Comparison of ENCODE assay signal across 16 cellular contexts in the genomic region with DNA sequence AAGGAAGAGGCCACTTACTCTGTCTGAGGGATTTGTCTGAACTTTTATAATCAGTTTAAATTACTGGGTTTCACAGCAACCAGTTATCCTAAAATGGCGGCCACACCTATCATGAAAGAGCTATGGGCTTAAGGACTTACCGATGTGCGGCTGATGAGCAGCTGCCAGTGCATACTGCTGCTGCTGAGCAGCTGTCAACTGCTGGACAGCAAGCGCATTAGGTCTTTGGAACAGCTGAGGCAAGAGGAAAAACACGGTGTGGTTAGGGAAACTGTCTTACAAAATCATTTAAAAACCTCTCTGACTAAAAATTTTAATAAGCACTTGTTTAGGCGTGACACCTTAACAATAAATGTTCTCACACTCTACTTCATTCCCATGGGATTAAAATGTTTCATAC.
DNase-seq lines count a peak whose midpoint lies in the region; ATAC-seq and TF ChIP-seq lines count a peak whose summit lies in the region.
"Had no signal": no experiment of that assay in that cellular context is flagged by ENCODE, and none has a peak within 500 bp of the region (broad histone marks: within the 10 kb centered on the region; RNA-seq: fewer than 3 reads in every experiment).

No MANE protein-coding gene starts in this region.

- H3K27me3 Mint-ChIP-seq in CD4-positive, CD25-positive, alpha-beta regulatory T cell: no peaks in the 10 kb centered on the region
- no peaks in the 10 kb centered on the region for H3K27me3 Mint-ChIP-seq in CD8-positive, alpha-beta T cell (ENCODE audit: low read depth)

- peak overlapping the region; percentile 29 to 75 (median 42) for H3K27ac Mint-ChIP-seq in CD4-positive, CD25-positive, alpha-beta regulatory T cell
- no peak overlapping the region for H3K27ac Mint-ChIP-seq in CD8-positive, alpha-beta T cell

- CTCF ChIA-PET in HEK293 (lab: Yijun Ruan, JAX): interaction anchor here (0.7 kb wide), 1 partner anchor 14 kb away, joined by 3 read pairs; no protein-coding TSS in a partner anchor
- CTCF ChIA-PET in CD8-positive, alpha-beta T cell (lab: Charles Lee): no interaction called here

- H3K9me3 Mint-ChIP-seq in CD4-positive, CD25-positive, alpha-beta regulatory T cell: no peaks in the 10 kb centered on the region
- no peaks in the 10 kb centered on the region for H3K9me3 Mint-ChIP-seq in CD8-positive, alpha-beta T cell

- no peak for TF ChIP-seq CTCF in HEK293 (tag by site-specific recombination; IDR thresholded peaks at IDR 0.05)
- no peak for TF ChIP-seq CTCF in liver (IDR thresholded peaks at IDR 0.05; ENCODE audit: low read depth, low read length, missing input control)
- no peak for TF ChIP-seq CTCF in CD8-positive, alpha-beta T cell (IDR thresholded peaks at IDR 0.05)

- no peak for ATAC-seq in CD4-positive, CD25-positive, alpha-beta regulatory T cell (ENCODE audit: low read depth in 2 of 2)
- ATAC-seq in HG03175 (IDR thresholded peaks at IDR 0.05; ENCODE audit: unreplicated experiment): no peak
- ATAC-seq in CD8-positive, alpha-beta T cell: no peak

- POLR2A ChIA-PET in HEK293 (lab: Yijun Ruan, JAX): interaction anchor here (0.6 kb wide), 1 partner anchor 167 kb away, joined by 3 read pairs; no protein-coding TSS in a partner anchor
- POLR2A ChIA-PET in CD8-positive, alpha-beta T cell (lab: Charles Lee): no interaction called here

- no peak overlapping the region for H3K9ac ChIP-seq in liver (ENCODE audit: low read depth in 1 of 2, low read length in 2 of 2)
- H3K9ac ChIP-seq: BLaER1 had no signal

- no peak overlapping the region for H3K4me3 ChIP-seq in CD4-positive, CD25-positive, alpha-beta regulatory T cell (ENCODE audit: low read depth, low read length)
- no peak overlapping the region for H3K4me3 ChIP-seq in HEK293 (ENCODE audit: low read depth, low read length)
- no peak overlapping the region for H3K4me3 ChIP-seq in liver (ENCODE audit: low read depth in 1 of 3, low read length in 3 of 3)
- H3K4me3 ChIP-seq in CD8-positive, alpha-beta T cell (ENCODE audit: low read depth, low read length): no peak overlapping the region
- H3K4me3 ChIP-seq: BLaER1 had no signal

- H3K4me1 Mint-ChIP-seq in CD4-positive, CD25-positive, alpha-beta regulatory T cell: peaks cover 37 to 82% (median 65%) of the 10 kb centered on the region in 4 donors
- H3K4me1 Mint-ChIP-seq in CD8-positive, alpha-beta T cell (ENCODE audit: low read depth): peaks cover 61% of the 10 kb centered on the region

- no peak overlapping the region for H3K27ac ChIP-seq in CD4-positive, CD25-positive, alpha-beta regulatory T cell (ENCODE audit: insufficient read depth, low read length, poor library complexity, severe bottlenecking)
- H3K27ac ChIP-seq in HEK293 (ENCODE audit: extremely low read depth, low read depth, low read length) (no peak overlapping the region), liver (ENCODE audit: low read depth in 1 of 2, low read length in 2 of 2) (no peak overlapping the region)
- no peak overlapping the region for H3K27ac ChIP-seq in CD8-positive, alpha-beta T cell (ENCODE audit: low read depth, low read length)
- H3K27ac ChIP-seq: BLaER1 had no signal

- H3K4me3 Mint-ChIP-seq in CD4-positive, CD25-positive, alpha-beta regulatory T cell: peak overlapping the region in 1 of 4 donors; percentile 8
- H3K4me3 Mint-ChIP-seq in CD8-positive, alpha-beta T cell: no peak overlapping the region

- peaks cover 69% of the 10 kb centered on the region for H3K36me3 ChIP-seq in CD4-positive, CD25-positive, alpha-beta regulatory T cell (ENCODE audit: control insufficient read depth, insufficient read depth, low read length)
- peaks cover 3 to 71% of the 10 kb centered on the region in 2 experiments for H3K36me3 ChIP-seq in HEK293 (ENCODE audit: control insufficient read depth in 2 of 2, insufficient read depth in 1 of 2, low read length in 2 of 2)
- H3K36me3 ChIP-seq in liver (ENCODE audit: control insufficient read depth in 4 of 4, insufficient read depth in 3 of 4, low read depth in 1 of 4, low read length in 3 of 4): peaks cover 5 to 38% (median 25%) of the 10 kb centered on the region in 4 donors
- peaks cover 21% of the 10 kb centered on the region for H3K36me3 ChIP-seq in CD8-positive, alpha-beta T cell (ENCODE audit: insufficient read depth, low read length)

- no peak for TF ChIP-seq RAD21 in liver (IDR thresholded peaks at IDR 0.05)

- WGBS in liver: 94% methylated on average over 6 of the region's 6 CpGs

- H3K27me3 ChIP-seq in CD4-positive, CD25-positive, alpha-beta regulatory T cell (ENCODE audit: control insufficient read depth, insufficient read depth, low read length): no peaks in the 10 kb centered on the region
- no peaks in the 10 kb centered on the region for H3K27me3 ChIP-seq in liver (ENCODE audit: control insufficient read depth in 4 of 4, insufficient read depth in 4 of 4, low read length in 3 of 4)
- no peaks in the 10 kb centered on the region for H3K27me3 ChIP-seq in CD8-positive, alpha-beta T cell (ENCODE audit: insufficient read depth, low read length)
- H3K27me3 ChIP-seq: BLaER1 had no signal

- intact Hi-C loops in CD8-positive, alpha-beta T cell (cut with DNase I, micrococcal nuclease): no loop called here

- H3K9me3 ChIP-seq in CD4-positive, CD25-positive, alpha-beta regulatory T cell (ENCODE audit: control insufficient read depth in 2 of 2, low read length in 2 of 2): no peaks in the 10 kb centered on the region
- no peaks in the 10 kb centered on the region for H3K9me3 ChIP-seq in HEK293 (ENCODE audit: control insufficient read depth, insufficient read depth, low read depth, low read length)
- H3K9me3 ChIP-seq in liver (ENCODE audit: control insufficient read depth in 4 of 4, low read length in 3 of 4): no peaks in the 10 kb centered on the region
- no peaks in the 10 kb centered on the region for H3K9me3 ChIP-seq in CD8-positive, alpha-beta T cell (ENCODE audit: low read length)
- H3K9me3 ChIP-seq: BLaER1 had no signal

- peaks cover 20% of the 10 kb centered on the region for H3K4me1 ChIP-seq in CD4-positive, CD25-positive, alpha-beta regulatory T cell (ENCODE audit: control insufficient read depth, insufficient read depth, low read length, poor library complexity, severe bottlenecking)
- H3K4me1 ChIP-seq in HEK293 (ENCODE audit: control insufficient read depth, insufficient read depth, low read length) (peaks cover 12% of the 10 kb centered on the region; the same call in 1 of the 2 replicates), liver (ENCODE audit: control insufficient read depth in 4 of 4, insufficient read depth in 4 of 4, low read length in 3 of 4) (peaks cover 11 to 48% (median 35%) of the 10 kb centered on the region in 4 donors)
- peaks cover 11% of the 10 kb centered on the region for H3K4me1 ChIP-seq in CD8-positive, alpha-beta T cell (ENCODE audit: insufficient read depth, low read length)

- no peak for DNase-seq in CD4-positive, CD25-positive, alpha-beta regulatory T cell
- DNase-seq in retina (peak; percentile 26), A172 (ENCODE audit: low spot score) (no peak)
- DNase-seq in CD8-positive, alpha-beta T cell: no peak
- DNase-seq: DMS53; IMR-90; Kasumi-1; NCI-H187 treated with DMSO at 0.1 percent for 48 hours; NCI-H2171 treated with DMSO at 0.1 percent for 48 hours; NCI-H526; NK-92 treated with Interleukin-12 subunit alpha and Interleukin-12 subunit beta, amount 100 ng/mL, for 24 hours; OCI-M1 had no signal

- peaks cover 67% of the 10 kb centered on the region for H3K36me3 Mint-ChIP-seq in CD4-positive, CD25-positive, alpha-beta regulatory T cell
- H3K36me3 Mint-ChIP-seq in CD8-positive, alpha-beta T cell: peaks cover 84% of the 10 kb centered on the region

TF ChIP-seq in HEK293, 187 proteins besides CTCF, POLR2A, EP300 and RAD21 (continues in another document):
- TF ChIP-seq ZNF837 (tag by site-specific recombination; IDR thresholded peaks at IDR 0.05) (no peak), ZNF324 (tag by site-specific recombination; IDR thresholded peaks at IDR 0.05) (no peak)

TF ChIP-seq in liver, 16 proteins besides CTCF, POLR2A, EP300 and RAD21:
- TF ChIP-seq, protein P1, sequence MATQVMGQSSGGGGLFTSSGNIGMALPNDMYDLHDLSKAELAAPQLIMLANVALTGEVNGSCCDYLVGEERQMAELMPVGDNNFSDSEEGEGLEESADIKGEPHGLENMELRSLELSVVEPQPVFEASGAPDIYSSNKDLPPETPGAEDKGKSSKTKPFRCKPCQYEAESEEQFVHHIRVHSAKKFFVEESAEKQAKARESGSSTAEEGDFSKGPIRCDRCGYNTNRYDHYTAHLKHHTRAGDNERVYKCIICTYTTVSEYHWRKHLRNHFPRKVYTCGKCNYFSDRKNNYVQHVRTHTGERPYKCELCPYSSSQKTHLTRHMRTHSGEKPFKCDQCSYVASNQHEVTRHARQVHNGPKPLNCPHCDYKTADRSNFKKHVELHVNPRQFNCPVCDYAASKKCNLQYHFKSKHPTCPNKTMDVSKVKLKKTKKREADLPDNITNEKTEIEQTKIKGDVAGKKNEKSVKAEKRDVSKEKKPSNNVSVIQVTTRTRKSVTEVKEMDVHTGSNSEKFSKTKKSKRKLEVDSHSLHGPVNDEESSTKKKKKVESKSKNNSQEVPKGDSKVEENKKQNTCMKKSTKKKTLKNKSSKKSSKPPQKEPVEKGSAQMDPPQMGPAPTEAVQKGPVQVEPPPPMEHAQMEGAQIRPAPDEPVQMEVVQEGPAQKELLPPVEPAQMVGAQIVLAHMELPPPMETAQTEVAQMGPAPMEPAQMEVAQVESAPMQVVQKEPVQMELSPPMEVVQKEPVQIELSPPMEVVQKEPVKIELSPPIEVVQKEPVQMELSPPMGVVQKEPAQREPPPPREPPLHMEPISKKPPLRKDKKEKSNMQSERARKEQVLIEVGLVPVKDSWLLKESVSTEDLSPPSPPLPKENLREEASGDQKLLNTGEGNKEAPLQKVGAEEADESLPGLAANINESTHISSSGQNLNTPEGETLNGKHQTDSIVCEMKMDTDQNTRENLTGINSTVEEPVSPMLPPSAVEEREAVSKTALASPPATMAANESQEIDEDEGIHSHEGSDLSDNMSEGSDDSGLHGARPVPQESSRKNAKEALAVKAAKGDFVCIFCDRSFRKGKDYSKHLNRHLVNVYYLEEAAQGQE (IDR thresholded peaks at IDR 0.05): peak; percentile 77
- no peak for TF ChIP-seq JUND (IDR thresholded peaks at IDR 0.05)
- TF ChIP-seq, protein P2, sequence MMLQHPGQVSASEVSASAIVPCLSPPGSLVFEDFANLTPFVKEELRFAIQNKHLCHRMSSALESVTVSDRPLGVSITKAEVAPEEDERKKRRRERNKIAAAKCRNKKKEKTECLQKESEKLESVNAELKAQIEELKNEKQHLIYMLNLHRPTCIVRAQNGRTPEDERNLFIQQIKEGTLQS (IDR thresholded peaks at IDR 0.05): no peak
- no peak for TF ChIP-seq NR2F2 (IDR thresholded peaks at IDR 0.05)
